ENCODE assay signal across 2 cellular contexts in genomic region chr1:53117836-53118235, GRCh38.
A peak's percentile ranks its signal among the peaks of the same experiment; 100 is the strongest.
TF ChIP-seq lines count a peak whose summit lies in the region.

No MANE protein-coding gene starts in this region.

TF ChIP-seq in HepG2, 621 proteins besides CTCF, POLR2A, EP300 and RAD21:
- TF ChIP-seq HNRNPL (IDR thresholded peaks at IDR 0.05; ENCODE audit: low read depth, low read length) (0 out of 2 replicates have a peak, but pooled peaks have one; percentile 28), ZNF17 (CRISPR knock-in tag; IDR thresholded peaks at IDR 0.05) (no peak)
TF ChIP-seq in HepG2: peak in this region for 1.

TF ChIP-seq in K562, 482 proteins besides CTCF, POLR2A, EP300 and RAD21:
- TF ChIP-seq ESRRA (IDR thresholded peaks at IDR 0.05; ENCODE audit: borderline replicate concordance, low read depth) (0 out of 2 replicates have a peak, but pooled peaks have one; percentile 59), ZNF407 (IDR thresholded peaks at IDR 0.05; ENCODE audit: low read depth) (no peak)
